8 cellular contexts compared by ENCODE assay signal in genomic region chr3:40387001-40387894, GRCh38. TPM values are rescaled to one million over a fixed set of nuclear protein-coding genes. Genes with fewer than 3 reads are reported as not detected.
A peak's percentile ranks its signal among the peaks of the same experiment; 100 is the strongest.
DNase-seq lines count a peak whose midpoint lies in the region; ATAC-seq and TF ChIP-seq lines count a peak whose summit lies in the region.

Gene ENTPD3, plus strand, starts transcription at chr3:40387184. Its CDS starts 874 bp downstream, at chr3:40388058.

- no peaks in the 10 kb centered on the region for H3K4me1 ChIP-seq in left lung

- H3K4me3 ChIP-seq in WI38 (ENCODE audit: low read depth, low read length) (0 out of 2 replicates have a peak within 1 kb of the TSS, but pooled peaks have one; percentile 13), left lung (peak within 1 kb of the TSS; percentile 31 to 38)

- TF ChIP-seq CTCF in GM10248 (IDR thresholded peaks at IDR 0.05; ENCODE audit: control extremely low read depth, extremely low read depth, low read depth, missing control alignments) (no peak), WI38 (IDR thresholded peaks at IDR 0.05; ENCODE audit: low read depth, low read length) (no peak), left lung (IDR thresholded peaks at IDR 0.05) (no peak)

- H3K27ac ChIP-seq in left lung: no peak within 1 kb of the TSS

- peaks cover 5 to 23% of the 10 kb centered on the region in 2 donors for H3K27me3 ChIP-seq in left lung

- H3K9me3 ChIP-seq in left lung: no peaks in the 10 kb centered on the region

- intact Hi-C loops in left lung (cut with DNase I): no loop called here

- in situ Hi-C loops in KBM-7 (cut with MboI; ENCODE audit: low pct_unique_long_range_greater_than_20kb, low sequenced_read_pairs): no loop called here

- ATAC-seq in left lung (peak; percentile 96), HG02884 (IDR thresholded peaks at IDR 0.05; ENCODE audit: unreplicated experiment) (no peak)

- CTCF ChIA-PET in GM10248 (lab: Yijun Ruan, JAX): interaction anchor here (0.7 to 1.1 kb wide), 2 partner anchors 18 to 287 kb away, joined by 3 read pairs; no protein-coding TSS in a partner anchor
- CTCF ChIA-PET in HEK293T (lab: Yijun Ruan, JAX): no interaction called here

- peak; percentile 29 for DNase-seq in GM10248 (ENCODE audit: extremely low spot score)
- DNase-seq in cerebellum (ENCODE audit: low spot score): peak; percentile 74
- peak; percentile 75 to 88 for DNase-seq in left lung
- peak in 2 of 3 experiments; percentile 4 to 18 for DNase-seq in stimulated activated CD4-positive, alpha-beta T cell treated with anti-CD3 and anti-CD28 coated beads, TNF-alpha, amount 100 ng/mL, for 4 hours (ENCODE audit: low read depth in 3 of 3)
- DNase-seq in KBM-7: no peak
- no peak for DNase-seq in HEK293T (ENCODE audit: extremely low spot score)

- no peaks in the 10 kb centered on the region for H3K36me3 ChIP-seq in left lung

- POLR2A ChIA-PET in GM10248 (lab: Yijun Ruan, JAX): no interaction called here
- POLR2A ChIA-PET in HEK293T (lab: Yijun Ruan, JAX): no interaction called here

TF ChIP-seq in HEK293T, 16 proteins besides CTCF, POLR2A, EP300 and RAD21:
- TF ChIP-seq NFRKB (IDR thresholded peaks at IDR 0.05): no peak
- no peak for TF ChIP-seq PKNOX1 (IDR thresholded peaks at IDR 0.05)

RNA-seq across cellular contexts. Expression of gene ENTPD3, which starts in this region (rescaled TPM):
- total RNA-seq in cerebellum (5.3 TPM), left lung (1 to 10 TPM; 4.5 to 7.5 TPM)

Comparison
In these comparisons a context has a peak if more than half of its experiments do, and no peak if none do; other contexts are left out.
1. DNase-seq: peak in GM10248 (single experiment), cerebellum (single experiment), left lung (2 of 2) and stimulated activated CD4-positive, alpha-beta T cell treated with anti-CD3 and anti-CD28 coated beads, TNF-alpha, amount 100 ng/mL, for 4 hours (2 of 3); none in KBM-7 (single experiment) and HEK293T (single experiment).